Comparison of ENCODE assay signal across 11 cellular contexts in the genomic region with DNA sequence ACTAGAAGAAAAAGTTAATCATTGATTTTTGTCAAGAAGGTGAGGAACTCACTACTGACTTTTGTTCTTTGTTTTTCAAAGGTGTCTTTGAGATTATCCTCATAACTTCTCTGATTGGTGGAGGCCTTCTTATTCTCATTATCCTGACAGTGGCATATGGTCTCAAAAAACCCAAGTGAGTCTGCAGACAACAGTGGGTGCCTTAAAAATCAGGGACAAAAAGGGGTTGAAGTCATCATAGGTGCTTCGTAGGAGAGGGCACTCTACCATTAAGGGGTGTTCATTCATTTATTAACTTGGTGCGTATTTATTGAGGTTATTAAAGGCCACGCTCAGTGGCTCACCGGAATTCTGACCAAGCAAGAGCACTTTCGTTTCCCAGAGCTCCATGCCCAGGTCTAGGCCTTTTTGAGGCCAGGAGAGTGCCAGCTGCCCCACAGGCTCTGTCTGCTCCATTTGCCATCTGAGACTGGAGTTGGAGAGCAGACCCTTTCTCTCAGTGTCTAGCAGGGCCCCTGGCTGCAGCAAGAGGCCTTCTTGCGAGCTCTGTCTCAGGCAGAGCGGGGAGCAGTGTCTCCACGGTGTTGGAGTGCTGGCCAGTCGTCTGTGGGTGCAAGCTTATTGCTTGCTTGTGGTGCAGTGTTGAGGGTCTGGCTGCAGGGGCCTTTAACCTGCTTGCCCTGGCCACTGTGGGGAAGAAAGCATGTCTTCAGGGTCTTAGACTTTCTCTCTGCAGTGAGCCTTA.
DNase-seq lines count a peak whose midpoint lies in the region; ATAC-seq and TF ChIP-seq lines count a peak whose summit lies in the region.
"Had no signal": no experiment of that assay in that cellular context is flagged by ENCODE, and none has a peak within 500 bp of the region (broad histone marks: within the 10 kb centered on the region; RNA-seq: fewer than 3 reads in every experiment).

No MANE protein-coding gene starts in this region.

- WGBS in stomach, 5 donors, result 88 to 93% (median 91%) methylated on average over 9 of the region's 9 CpGs

- no peak for TF ChIP-seq EP300 in stomach (IDR thresholded peaks at IDR 0.05)

- intact Hi-C loops in stomach (cut with DNase I; ENCODE audit: low total_unique reads), result no loop called here

- no peak overlapping the region for H3K4me2 ChIP-seq in Karpas-422 (ENCODE audit: low read depth, low read length, poor library complexity, severe bottlenecking)

- H3K79me2 ChIP-seq in Karpas-422 (ENCODE audit: low read length), result no peaks in the 10 kb centered on the region

- TF ChIP-seq CTCF in stomach (IDR thresholded peaks at IDR 0.05), result no peak

- peak; percentile 19 for DNase-seq in Karpas-422
- no peak for DNase-seq in stomach
- DNase-seq in KBM-7, result no peak
- no peak for DNase-seq in NCI-H2081 treated with DMSO at 0.1 percent for 48 hours (lab: John Stamatoyannopoulos, UW)
- DNase-seq: activated CD8-positive, alpha-beta T cell treated with anti-CD3 and anti-CD28 coated beads for 36 hours; DMS79 had no signal

- no peaks in the 10 kb centered on the region for H3K36me3 ChIP-seq in Karpas-422 (ENCODE audit: insufficient read depth, low read length)
- H3K36me3 ChIP-seq in stomach, result no peaks in the 10 kb centered on the region

- peak; percentile 25 for ATAC-seq in GM18502 (IDR thresholded peaks at IDR 0.05; ENCODE audit: poor library complexity, unreplicated experiment)
- peak; percentile 3 for ATAC-seq in GM19468 (IDR thresholded peaks at IDR 0.05; ENCODE audit: extremely low read depth, unreplicated experiment)
- ATAC-seq in HG02973 (IDR thresholded peaks at IDR 0.05; ENCODE audit: unreplicated experiment), result peak; percentile 36
- no peak for ATAC-seq in GM18858 (IDR thresholded peaks at IDR 0.05; ENCODE audit: unreplicated experiment)
- ATAC-seq: activated CD8-positive, alpha-beta T cell treated with anti-CD3 and anti-CD28 coated beads for 36 hours; Panc1 had no signal

- H3K9ac ChIP-seq in Karpas-422 (ENCODE audit: low read length), result no peak overlapping the region

- no peak overlapping the region for H3K27ac ChIP-seq in Karpas-422 (ENCODE audit: low read length)
- no peak overlapping the region for H3K27ac ChIP-seq in stomach

- no peak overlapping the region for H3K4me3 ChIP-seq in Karpas-422 (ENCODE audit: low read length)
- H3K4me3 ChIP-seq in stomach, result no peak overlapping the region

- H3K9me3 ChIP-seq in Karpas-422 (ENCODE audit: low read length), result no peaks in the 10 kb centered on the region
- no peaks in the 10 kb centered on the region for H3K9me3 ChIP-seq in stomach

- H3K27me3 ChIP-seq in Karpas-422 (ENCODE audit: low read length) (no peaks in the 10 kb centered on the region), stomach (no peaks in the 10 kb centered on the region)

- H3K9me2 ChIP-seq in Karpas-422 (replicated peaks; ENCODE audit: insufficient read depth, low read length), result no peaks in the 10 kb centered on the region

- H4K20me1 ChIP-seq in Karpas-422 (ENCODE audit: insufficient read depth, low read depth, low read length), result no peaks in the 10 kb centered on the region

- in situ Hi-C loops in KBM-7 (cut with MboI; ENCODE audit: low pct_unique_long_range_greater_than_20kb, low sequenced_read_pairs), result loop anchor here (25.0 kb wide), 1 partner anchor 726 kb away; no protein-coding TSS in a partner anchor

- TF ChIP-seq POLR2A in stomach (IDR thresholded peaks at IDR 0.05), result no peak

- no peak overlapping the region for H2AFZ ChIP-seq in Karpas-422 (ENCODE audit: low read length)

- H3K4me1 ChIP-seq in Karpas-422 (ENCODE audit: low read length) (no peaks in the 10 kb centered on the region), stomach (no peaks in the 10 kb centered on the region)
